Comparison of ENCODE assay signal across 9 cellular contexts in the genomic region with DNA sequence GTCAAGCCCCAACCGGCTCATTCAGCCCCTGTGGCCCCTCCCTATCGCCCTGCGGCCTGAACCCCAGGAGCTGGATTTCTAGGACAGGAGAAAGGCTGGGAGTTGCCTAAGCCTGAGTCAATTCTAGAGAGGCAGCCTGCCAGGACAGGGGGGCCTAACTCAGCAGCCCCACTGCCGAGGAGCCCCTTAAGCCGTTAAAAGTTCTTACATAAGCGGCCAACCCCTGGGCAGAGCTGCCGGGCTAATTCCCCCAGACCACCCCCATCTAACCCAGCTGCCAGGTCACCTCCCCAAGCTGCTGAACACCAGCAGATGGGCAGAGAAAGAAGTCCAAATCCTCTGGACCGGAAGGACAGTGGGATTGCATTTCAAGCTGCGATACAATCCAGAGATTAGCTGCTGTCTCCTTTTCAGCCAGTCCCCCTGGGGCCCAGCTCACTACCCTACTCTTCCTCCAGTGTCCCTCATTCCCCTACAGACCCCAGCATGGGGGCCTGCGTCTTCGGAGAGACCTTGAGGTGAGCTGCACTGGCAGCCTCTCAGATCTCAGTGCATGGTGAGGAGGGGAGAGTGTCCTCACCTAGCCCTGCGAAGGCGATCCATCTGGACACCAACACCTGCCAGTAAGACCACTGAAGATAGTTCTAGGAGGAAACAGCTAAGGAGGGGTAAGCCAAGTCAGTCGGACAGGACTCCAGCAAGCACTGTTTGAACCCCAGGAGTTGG. TPM values are rescaled to one million over a fixed set of nuclear protein-coding genes. Genes with fewer than 3 reads are reported as not detected.
A peak's percentile ranks its signal among the peaks of the same experiment; 100 is the strongest.
DNase-seq lines count a peak whose midpoint lies in the region; ATAC-seq and TF ChIP-seq lines count a peak whose summit lies in the region.
"Had no signal": no experiment of that assay in that cellular context is flagged by ENCODE, and none has a peak within 500 bp of the region (broad histone marks: within the 10 kb centered on the region; RNA-seq: fewer than 3 reads in every experiment).

No MANE protein-coding gene starts in this region.

- H3K4me1 ChIP-seq in HEK293 (ENCODE audit: control insufficient read depth, insufficient read depth, low read length) = no peaks in the 10 kb centered on the region; the same call in 1 of the 2 replicates
- H3K4me1 ChIP-seq in liver (ENCODE audit: control insufficient read depth in 4 of 4, insufficient read depth in 4 of 4, low read length in 3 of 4) = peaks cover 0 to 18% (median 9%) of the 10 kb centered on the region in 4 donors
- peaks cover 20 to 55% (median 42%) of the 10 kb centered on the region in 4 donors for H3K4me1 ChIP-seq in transverse colon

- WGBS in liver = 39% methylated on average over 14 of the region's 14 CpGs
- 62% methylated on average over 14 of the region's 14 CpGs; no CpG with 5 or more reads in 1 of the 2 donors for WGBS in transverse colon (ENCODE audit: low coverage in 1 of 2), 2 donors

- H3K9me3 ChIP-seq in HEK293 (ENCODE audit: control insufficient read depth, insufficient read depth, low read depth, low read length) (no peaks in the 10 kb centered on the region), liver (ENCODE audit: control insufficient read depth in 4 of 4, low read length in 3 of 4) (no peaks in the 10 kb centered on the region), transverse colon (no peaks in the 10 kb centered on the region)

- CTCF ChIA-PET in HEK293 (lab: Yijun Ruan, JAX) = interaction anchor here (0.8 to 6.1 kb wide), 10 partner anchors 9 to 65 kb away, joined by 3 to 68 read pairs (median 5); a partner anchor contains a TSS

- peak overlapping the region; percentile 88 for H3K4me3 ChIP-seq in AG10803 (ENCODE audit: low read length)
- peak overlapping the region; percentile 70 for H3K4me3 ChIP-seq in HEK293 (ENCODE audit: low read depth, low read length)
- H3K4me3 ChIP-seq in liver (ENCODE audit: low read depth in 1 of 3, low read length in 3 of 3) = peak overlapping the region in 2 of 3 donors; percentile 67 to 68
- peak overlapping the region; percentile 43 to 73 (median 63) for H3K4me3 ChIP-seq in transverse colon

- TF ChIP-seq RAD21 in liver (IDR thresholded peaks at IDR 0.05) = no peak

- intact Hi-C loops in transverse colon (cut with DNase I; ENCODE audit: low total_unique reads) = no loop called here

- in situ Hi-C loops in transverse colon (cut with MboI; ENCODE audit: low pct_ligation_motif_present in 1 of 4, low pct_unique_long_range_greater_than_20kb in 1 of 4, low sequenced_read_pairs in 3 of 4) = no loop called here

- H3K27me3 ChIP-seq in liver (ENCODE audit: control insufficient read depth in 4 of 4, insufficient read depth in 4 of 4, low read length in 3 of 4) = no peaks in the 10 kb centered on the region
- no peaks in the 10 kb centered on the region for H3K27me3 ChIP-seq in transverse colon

- no peak for TF ChIP-seq EP300 in transverse colon (IDR thresholded peaks at IDR 0.05; ENCODE audit: low read depth)

- no peak for ATAC-seq in left lobe of liver

- no peak for TF ChIP-seq CTCF in AG10803 (conservative IDR thresholded peaks at IDR 0.05; ENCODE audit: low read length)
- no peak for TF ChIP-seq CTCF in HEK293 (tag by site-specific recombination; IDR thresholded peaks at IDR 0.05)
- no peak for TF ChIP-seq CTCF in liver (IDR thresholded peaks at IDR 0.05; ENCODE audit: low read depth, low read length, missing input control)
- no peak for TF ChIP-seq CTCF in transverse colon (IDR thresholded peaks at IDR 0.05)

- H3K36me3 ChIP-seq in HEK293 (ENCODE audit: control insufficient read depth in 2 of 2, insufficient read depth in 1 of 2, low read length in 2 of 2) (no peaks in the 10 kb centered on the region), liver (ENCODE audit: control insufficient read depth in 4 of 4, insufficient read depth in 3 of 4, low read depth in 1 of 4, low read length in 3 of 4) (no peaks in the 10 kb centered on the region), transverse colon (no peaks in the 10 kb centered on the region)

- POLR2A ChIA-PET in HEK293 (lab: Yijun Ruan, JAX) = interaction anchor here (0.9 to 1.4 kb wide), 4 partner anchors 10 to 65 kb away, joined by 3 to 8 read pairs (median 4); a partner anchor contains a TSS

- H3K27ac ChIP-seq in HEK293 (ENCODE audit: extremely low read depth, low read depth, low read length) (no peak overlapping the region; the same call in 1 of the 2 replicates), liver (ENCODE audit: low read depth in 1 of 2, low read length in 2 of 2) (peak overlapping the region; percentile 63 to 66), transverse colon (peak overlapping the region; percentile 86 to 94 (median 90))

- DNase-seq in AG10803 (ENCODE audit: low read depth) = no peak
- DNase-seq in amniotic epithelial cell (ENCODE audit: low read depth) = peak; percentile 35
- no peak for DNase-seq in transverse colon
- no peak for DNase-seq in left lobe of liver (ENCODE audit: low spot score)
- DNase-seq in stimulated activated CD8-positive, alpha-beta memory T cell treated with anti-CD3 and anti-CD28 coated beads, Interleukin-4, amount 100 ng/mL, for 48 hours = no peak
- DNase-seq in LoVo (ENCODE audit: low spot score) = no peak

- TF ChIP-seq POLR2A in transverse colon (IDR thresholded peaks at IDR 0.05) = no peak

- H3K9ac ChIP-seq in liver (ENCODE audit: low read depth in 1 of 2, low read length in 2 of 2) = peak overlapping the region in 1 of 2 donors; percentile 47

TF ChIP-seq in HEK293, 187 proteins besides CTCF, POLR2A, EP300 and RAD21 (continues in another document):
- TF ChIP-seq, protein P1, sequence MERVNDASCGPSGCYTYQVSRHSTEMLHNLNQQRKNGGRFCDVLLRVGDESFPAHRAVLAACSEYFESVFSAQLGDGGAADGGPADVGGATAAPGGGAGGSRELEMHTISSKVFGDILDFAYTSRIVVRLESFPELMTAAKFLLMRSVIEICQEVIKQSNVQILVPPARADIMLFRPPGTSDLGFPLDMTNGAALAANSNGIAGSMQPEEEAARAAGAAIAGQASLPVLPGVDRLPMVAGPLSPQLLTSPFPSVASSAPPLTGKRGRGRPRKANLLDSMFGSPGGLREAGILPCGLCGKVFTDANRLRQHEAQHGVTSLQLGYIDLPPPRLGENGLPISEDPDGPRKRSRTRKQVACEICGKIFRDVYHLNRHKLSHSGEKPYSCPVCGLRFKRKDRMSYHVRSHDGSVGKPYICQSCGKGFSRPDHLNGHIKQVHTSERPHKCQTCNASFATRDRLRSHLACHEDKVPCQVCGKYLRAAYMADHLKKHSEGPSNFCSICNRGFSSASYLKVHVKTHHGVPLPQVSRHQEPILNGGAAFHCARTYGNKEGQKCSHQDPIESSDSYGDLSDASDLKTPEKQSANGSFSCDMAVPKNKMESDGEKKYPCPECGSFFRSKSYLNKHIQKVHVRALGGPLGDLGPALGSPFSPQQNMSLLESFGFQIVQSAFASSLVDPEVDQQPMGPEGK (tag by site-specific recombination; IDR thresholded peaks at IDR 0.05) = peak; percentile 44; the same call in 1 of the 2 replicates
- TF ChIP-seq ZNF837 (tag by site-specific recombination; IDR thresholded peaks at IDR 0.05) = no peak
- TF ChIP-seq ZFP69B (tag by site-specific recombination; IDR thresholded peaks at IDR 0.05) = no peak
- TF ChIP-seq ZIC2 (tag by site-specific recombination; IDR thresholded peaks at IDR 0.05) = peak; percentile 65; the same call in 1 of the 2 replicates
- TF ChIP-seq SP3 (tag by site-specific recombination; IDR thresholded peaks at IDR 0.05) = no peak
- TF ChIP-seq SALL2 (tag by site-specific recombination; IDR thresholded peaks at IDR 0.05; ENCODE audit: borderline replicate concordance) = no peak
- TF ChIP-seq GLIS2 (tag by site-specific recombination; IDR thresholded peaks at IDR 0.05) = peak; percentile 42

TF ChIP-seq in liver, 16 proteins besides CTCF, POLR2A, EP300 and RAD21 (continues in another document):
- TF ChIP-seq HNF4A (conservative IDR thresholded peaks at IDR 0.05) (no peak), HNF4G (IDR thresholded peaks at IDR 0.05) (no peak), FOXA2 (IDR thresholded peaks at IDR 0.05) (no peak), FOXA1 (IDR thresholded peaks at IDR 0.05) (no peak), RXRA (IDR thresholded peaks at IDR 0.05) (no peak), GABPA (IDR thresholded peaks at IDR 0.05 in 1 of 2, conservative IDR thresholded peaks at IDR 0.05 in 1 of 2) (no peak), TAF1 (conservative IDR thresholded peaks at IDR 0.05) (no peak)
- TF ChIP-seq, protein P2, sequence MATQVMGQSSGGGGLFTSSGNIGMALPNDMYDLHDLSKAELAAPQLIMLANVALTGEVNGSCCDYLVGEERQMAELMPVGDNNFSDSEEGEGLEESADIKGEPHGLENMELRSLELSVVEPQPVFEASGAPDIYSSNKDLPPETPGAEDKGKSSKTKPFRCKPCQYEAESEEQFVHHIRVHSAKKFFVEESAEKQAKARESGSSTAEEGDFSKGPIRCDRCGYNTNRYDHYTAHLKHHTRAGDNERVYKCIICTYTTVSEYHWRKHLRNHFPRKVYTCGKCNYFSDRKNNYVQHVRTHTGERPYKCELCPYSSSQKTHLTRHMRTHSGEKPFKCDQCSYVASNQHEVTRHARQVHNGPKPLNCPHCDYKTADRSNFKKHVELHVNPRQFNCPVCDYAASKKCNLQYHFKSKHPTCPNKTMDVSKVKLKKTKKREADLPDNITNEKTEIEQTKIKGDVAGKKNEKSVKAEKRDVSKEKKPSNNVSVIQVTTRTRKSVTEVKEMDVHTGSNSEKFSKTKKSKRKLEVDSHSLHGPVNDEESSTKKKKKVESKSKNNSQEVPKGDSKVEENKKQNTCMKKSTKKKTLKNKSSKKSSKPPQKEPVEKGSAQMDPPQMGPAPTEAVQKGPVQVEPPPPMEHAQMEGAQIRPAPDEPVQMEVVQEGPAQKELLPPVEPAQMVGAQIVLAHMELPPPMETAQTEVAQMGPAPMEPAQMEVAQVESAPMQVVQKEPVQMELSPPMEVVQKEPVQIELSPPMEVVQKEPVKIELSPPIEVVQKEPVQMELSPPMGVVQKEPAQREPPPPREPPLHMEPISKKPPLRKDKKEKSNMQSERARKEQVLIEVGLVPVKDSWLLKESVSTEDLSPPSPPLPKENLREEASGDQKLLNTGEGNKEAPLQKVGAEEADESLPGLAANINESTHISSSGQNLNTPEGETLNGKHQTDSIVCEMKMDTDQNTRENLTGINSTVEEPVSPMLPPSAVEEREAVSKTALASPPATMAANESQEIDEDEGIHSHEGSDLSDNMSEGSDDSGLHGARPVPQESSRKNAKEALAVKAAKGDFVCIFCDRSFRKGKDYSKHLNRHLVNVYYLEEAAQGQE (IDR thresholded peaks at IDR 0.05) = no peak
- TF ChIP-seq, protein P3, sequence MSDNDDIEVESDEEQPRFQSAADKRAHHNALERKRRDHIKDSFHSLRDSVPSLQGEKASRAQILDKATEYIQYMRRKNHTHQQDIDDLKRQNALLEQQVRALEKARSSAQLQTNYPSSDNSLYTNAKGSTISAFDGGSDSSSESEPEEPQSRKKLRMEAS (IDR thresholded peaks at IDR 0.05) = no peak

RNA-seq across cellular contexts. Expression of a gene that starts 0.9 kb away (rescaled TPM):
- 10 to 100 TPM in 1 of 2 donors, 1 to 10 TPM in 1; 5.0 to 11.1 TPM for total RNA-seq in liver
- polyA plus RNA-seq in liver = 1 to 10 TPM; 2.4 to 5.4 TPM
- 100 to 1,000 TPM in 1 of 4 donors, 10 to 100 TPM in 3; 21.4 to 189 (median 44.2) TPM for total RNA-seq in transverse colon
- 3.5 TPM for total RNA-seq in left lobe of liver

RNA-seq across cellular contexts. Expression of a gene that starts 46.8 kb away (rescaled TPM):
- total RNA-seq in liver = 1 to 10 TPM; 5.2 to 5.6 TPM
- 1 to 10 TPM; 3.9 to 5.1 TPM for polyA plus RNA-seq in liver
- 10 to 100 TPM in 1 of 4 donors, 1 to 10 TPM in 2, not detected in 1; 5.3 to 35.5 (median 5.9) TPM for total RNA-seq in transverse colon
- total RNA-seq in left lobe of liver = 3.8 TPM

RNA-seq across cellular contexts. Expression of a gene that starts 47.4 kb away (rescaled TPM):
- total RNA-seq in liver (under 1 TPM in 1 of 2 donors, not detected in 1; 0.14 TPM), transverse colon (under 1 TPM in 2 of 4 donors, not detected in 2; 0.16 to 0.41 TPM), left lobe of liver (not detected)
- polyA plus RNA-seq in liver = under 1 TPM in 1 of 2 donors, not detected in 1; 0.13 TPM
- total RNA-seq: pulmonary artery endothelial cell had no signal
